In the genomic region with DNA sequence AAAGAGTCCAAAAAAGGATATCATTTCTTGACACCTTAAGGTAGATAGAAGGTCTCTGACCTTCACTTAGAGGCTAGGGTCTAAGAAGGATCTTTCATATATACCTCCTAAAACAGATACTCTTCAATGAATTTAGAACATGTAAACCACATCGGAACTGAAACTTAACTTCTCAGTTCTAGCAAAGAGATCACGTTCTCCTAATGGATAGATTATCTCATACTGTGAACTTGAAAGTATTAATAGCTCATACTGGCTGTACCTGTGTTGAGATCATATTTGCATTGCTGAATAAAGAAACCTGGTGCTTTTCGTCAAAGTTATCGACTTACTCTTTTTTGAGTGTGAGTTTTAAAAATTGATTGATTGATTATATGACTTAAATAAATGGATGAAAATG, we compare ENCODE assay signal across 21 cellular contexts.
DNase-seq lines count a peak whose midpoint lies in the region; ATAC-seq and TF ChIP-seq lines count a peak whose summit lies in the region.
"Had no signal": no experiment of that assay in that cellular context is flagged by ENCODE, and none has a peak within 500 bp of the region (broad histone marks: within the 10 kb centered on the region; RNA-seq: fewer than 3 reads in every experiment).

No MANE protein-coding gene starts in this region.

- H2AFZ ChIP-seq in MM.1S (ENCODE audit: low read length) (no peak overlapping the region), OCI-LY3 (ENCODE audit: low read depth, low read length) (no peak overlapping the region)

- H3K9ac ChIP-seq in MM.1S (ENCODE audit: low read length) (no peak overlapping the region), OCI-LY3 (ENCODE audit: low read length) (no peak overlapping the region)
- H3K9ac ChIP-seq: BLaER1 had no signal

- no peak for ATAC-seq in HG02840 (IDR thresholded peaks at IDR 0.05; ENCODE audit: low FRiP score, unreplicated experiment)

- H3K4me2 ChIP-seq in MM.1S (ENCODE audit: low read depth, low read length), result peak overlapping the region; percentile 56; the same call in 1 of the 2 replicates
- peak overlapping the region; percentile 12; the same call in 1 of the 2 replicates for H3K4me2 ChIP-seq in OCI-LY3 (ENCODE audit: low read length)
- H3K4me2 ChIP-seq: BLaER1 had no signal

- 0 out of 2 replicates have a peak, but pooled peaks cover 4% of the 10 kb centered on the region for H3F3A ChIP-seq in MM.1S (ENCODE audit: insufficient read depth, low read length)

- H3K9me2 ChIP-seq in MM.1S (replicated peaks; ENCODE audit: insufficient read depth, low read length), result no peaks in the 10 kb centered on the region

- H3K27me3 ChIP-seq in MM.1S (replicated peaks; ENCODE audit: insufficient read depth, low read length), result no peaks in the 10 kb centered on the region
- no peaks in the 10 kb centered on the region for H3K27me3 ChIP-seq in OCI-LY3 (ENCODE audit: low read depth, low read length)
- H3K27me3 ChIP-seq: BE2C, BLaER1 had no signal

- no peaks in the 10 kb centered on the region for H4K20me1 ChIP-seq in MM.1S (ENCODE audit: insufficient read depth, low read length)
- H4K20me1 ChIP-seq in OCI-LY3 (ENCODE audit: insufficient read depth, low read length), result no peaks in the 10 kb centered on the region
- H4K20me1 ChIP-seq: BLaER1 had no signal

- H3K36me3 ChIP-seq in MM.1S (replicated peaks; ENCODE audit: insufficient read depth, low read length) (no peaks in the 10 kb centered on the region), OCI-LY3 (replicated peaks; ENCODE audit: low read depth, low read length) (no peaks in the 10 kb centered on the region)
- H3K36me3 ChIP-seq: BE2C, BLaER1 had no signal

- H3K9me3 ChIP-seq in MM.1S (replicated peaks; ENCODE audit: insufficient read depth, low read length), result no peaks in the 10 kb centered on the region
- no peaks in the 10 kb centered on the region for H3K9me3 ChIP-seq in OCI-LY3 (ENCODE audit: insufficient read depth, low read length)
- H3K9me3 ChIP-seq: BE2C, BLaER1 had no signal

- H3K4me3 ChIP-seq in MM.1S (ENCODE audit: low read length) (peak overlapping the region; percentile 24; the same call in 1 of the 2 replicates), OCI-LY3 (ENCODE audit: low read length) (no peak overlapping the region)
- H3K4me3 ChIP-seq: BLaER1 had no signal

- DNase-seq in MM.1S (peak; percentile 92), HK-2 (ENCODE audit: unreplicated experiment) (no peak), cerebellar cortex (ENCODE audit: low spot score) (no peak)
- DNase-seq: 8988T; ACHN; BE2C; C1 segment of cervical spinal cord; CD4-positive, alpha-beta memory T cell; CD4-positive, CD25-positive, alpha-beta regulatory T cell; CD8-positive, alpha-beta memory T cell; COR-L47; DMS 273 treated with DMSO at 0.1 percent for 48 hours; DMS153; DMS53; DMS79; DND-41; EL; GDM1 had no signal

- no peaks in the 10 kb centered on the region for H3K79me2 ChIP-seq in MM.1S (ENCODE audit: low read length)
- no peaks in the 10 kb centered on the region for H3K79me2 ChIP-seq in OCI-LY3 (ENCODE audit: low read length)

- TF ChIP-seq CTCF in MM.1S (IDR thresholded peaks at IDR 0.05; ENCODE audit: low read length) (no peak), OCI-LY3 (IDR thresholded peaks at IDR 0.05; ENCODE audit: low read depth, low read length) (no peak)

- H3K4me1 ChIP-seq in MM.1S (ENCODE audit: low read length), result peaks cover 21% of the 10 kb centered on the region
- peaks cover 18% of the 10 kb centered on the region for H3K4me1 ChIP-seq in OCI-LY3 (ENCODE audit: low read length)
- H3K4me1 ChIP-seq: BE2C, BLaER1 had no signal

- H3K27ac ChIP-seq in MM.1S (ENCODE audit: low read length) (peak overlapping the region; percentile 36; the same call in 1 of the 2 replicates), OCI-LY3 (ENCODE audit: low read length) (peak overlapping the region; percentile 22; the same call in 1 of the 2 replicates)
- H3K27ac ChIP-seq: BLaER1 had no signal
